ENCODE assay signal across 8 cellular contexts in genomic region chr4:147616849-147617172, GRCh38. TPM values are rescaled to one million over a fixed set of nuclear protein-coding genes. Genes with fewer than 3 reads are reported as not detected.
A peak's percentile ranks its signal among the peaks of the same experiment; 100 is the strongest.
DNase-seq lines count a peak whose midpoint lies in the region; ATAC-seq, FAIRE-seq and TF ChIP-seq lines count a peak whose summit lies in the region.

No MANE protein-coding gene starts in this region.

- TF ChIP-seq CTCF in WI38 (IDR thresholded peaks at IDR 0.05; ENCODE audit: low read depth, low read length) (no peak), thoracic aorta (IDR thresholded peaks at IDR 0.05) (no peak)

- peak overlapping the region; percentile 93 for H3K4me3 ChIP-seq in WI38 (ENCODE audit: low read depth, low read length)
- H3K4me3 ChIP-seq in iPS-15b (ENCODE audit: low read depth, low read length), result peak overlapping the region; percentile 98
- H3K4me3 ChIP-seq in thoracic aorta, result peak overlapping the region; percentile 94

- DNase-seq in thoracic aorta (ENCODE audit: low spot score) (no peak), NCI-H1694 (lab: John Stamatoyannopoulos, UW) (no peak), frontal cortex (ENCODE audit: low spot score in 2 of 2) (no peak)
- DNase-seq in activated CD4-positive, alpha-beta T cell treated with anti-CD3 and anti-CD28 coated beads, Interleukin-2, amount 50 U/mL, for 1 hour, result no peak

- H3K36me3 ChIP-seq in iPS-15b (ENCODE audit: control insufficient read depth, insufficient read depth, low read length) (no peaks in the 10 kb centered on the region), thoracic aorta (no peaks in the 10 kb centered on the region)

- H3K9me3 ChIP-seq in iPS-15b (ENCODE audit: control insufficient read depth, insufficient read depth, low read length) (no peaks in the 10 kb centered on the region), thoracic aorta (no peaks in the 10 kb centered on the region)

- no peak for FAIRE-seq in frontal cortex (lab: Jason Lieb, UNC)

- peak overlapping the region; percentile 49 for H3K9ac ChIP-seq in iPS-15b (ENCODE audit: low read depth, low read length)

- H3K27ac ChIP-seq in thoracic aorta, result peak overlapping the region in 1 of 2 donors; percentile 75

- H3K4me1 ChIP-seq in iPS-15b (ENCODE audit: control insufficient read depth, insufficient read depth, low read length), result no peaks in the 10 kb centered on the region
- H3K4me1 ChIP-seq in thoracic aorta (ENCODE audit: control insufficient read depth in 1 of 2, low read depth in 2 of 2), result peaks cover 22 to 40% of the 10 kb centered on the region in 2 donors

- H3K27me3 ChIP-seq in iPS-15b (ENCODE audit: control insufficient read depth, insufficient read depth, low read length) (no peaks in the 10 kb centered on the region), thoracic aorta (replicated peaks; ENCODE audit: insufficient read depth) (no peaks in the 10 kb centered on the region)

- ATAC-seq in GM18508 (IDR thresholded peaks at IDR 0.05; ENCODE audit: insufficient read depth, unreplicated experiment) (peak; percentile 1), HG02763 (IDR thresholded peaks at IDR 0.05; ENCODE audit: unreplicated experiment) (peak; percentile 6), thoracic aorta (ENCODE audit: insufficient number of reproducible peaks, low FRiP score, low read depth) (no peak)

RNA-seq across cellular contexts. Expression of gene TMEM184C, which starts 0.4 kb away (rescaled TPM):
- total RNA-seq in thoracic aorta (10 to 100 TPM; 23.2 to 30.2 TPM), frontal cortex (47.7 TPM)
